ENCODE assay signal across 1 cellular context in the genomic region with DNA sequence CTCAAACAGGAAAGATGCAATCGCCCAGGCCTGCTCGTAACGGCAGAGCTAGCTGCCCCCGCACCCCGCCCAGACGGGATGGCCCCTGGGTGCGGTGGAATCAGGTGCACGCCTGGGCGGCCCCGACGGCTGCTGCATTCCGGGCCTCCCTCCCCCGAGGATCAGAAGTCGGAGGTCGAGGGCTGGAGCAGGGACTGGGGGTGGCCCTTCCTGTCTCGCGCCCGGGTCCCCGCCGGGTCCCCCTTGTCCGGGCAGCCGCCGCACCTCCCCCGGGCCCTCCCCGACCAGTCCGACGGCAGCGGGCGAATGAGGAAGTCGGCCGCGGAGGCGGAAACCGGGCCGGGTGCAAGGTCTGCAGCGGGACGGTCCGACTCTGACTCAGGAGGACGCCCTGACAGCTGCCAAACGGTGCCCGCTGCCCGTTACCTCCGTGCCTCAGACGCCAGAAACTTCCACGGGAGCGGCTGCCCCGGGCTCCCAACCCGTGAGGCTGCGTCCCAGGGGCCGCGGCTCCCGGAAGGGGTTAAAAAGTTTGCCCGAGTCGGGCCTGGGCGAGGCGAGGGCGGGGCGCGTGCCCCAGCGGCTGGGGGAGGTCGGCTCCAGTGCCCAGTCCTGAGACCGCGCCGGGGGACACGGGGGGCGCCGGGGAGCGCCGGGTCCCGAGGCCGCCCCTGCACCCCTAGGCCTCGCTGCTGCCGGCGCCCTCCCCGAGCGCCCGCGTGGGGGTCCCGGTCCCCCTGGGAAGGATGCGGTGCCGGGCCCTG.
TF ChIP-seq lines count a peak whose summit lies in the region.

No MANE protein-coding gene starts in this region.

TF ChIP-seq in HEK293, 187 proteins besides CTCF, POLR2A, EP300 and RAD21 (continued from another document and continues in another):
- TF ChIP-seq, protein P1, sequence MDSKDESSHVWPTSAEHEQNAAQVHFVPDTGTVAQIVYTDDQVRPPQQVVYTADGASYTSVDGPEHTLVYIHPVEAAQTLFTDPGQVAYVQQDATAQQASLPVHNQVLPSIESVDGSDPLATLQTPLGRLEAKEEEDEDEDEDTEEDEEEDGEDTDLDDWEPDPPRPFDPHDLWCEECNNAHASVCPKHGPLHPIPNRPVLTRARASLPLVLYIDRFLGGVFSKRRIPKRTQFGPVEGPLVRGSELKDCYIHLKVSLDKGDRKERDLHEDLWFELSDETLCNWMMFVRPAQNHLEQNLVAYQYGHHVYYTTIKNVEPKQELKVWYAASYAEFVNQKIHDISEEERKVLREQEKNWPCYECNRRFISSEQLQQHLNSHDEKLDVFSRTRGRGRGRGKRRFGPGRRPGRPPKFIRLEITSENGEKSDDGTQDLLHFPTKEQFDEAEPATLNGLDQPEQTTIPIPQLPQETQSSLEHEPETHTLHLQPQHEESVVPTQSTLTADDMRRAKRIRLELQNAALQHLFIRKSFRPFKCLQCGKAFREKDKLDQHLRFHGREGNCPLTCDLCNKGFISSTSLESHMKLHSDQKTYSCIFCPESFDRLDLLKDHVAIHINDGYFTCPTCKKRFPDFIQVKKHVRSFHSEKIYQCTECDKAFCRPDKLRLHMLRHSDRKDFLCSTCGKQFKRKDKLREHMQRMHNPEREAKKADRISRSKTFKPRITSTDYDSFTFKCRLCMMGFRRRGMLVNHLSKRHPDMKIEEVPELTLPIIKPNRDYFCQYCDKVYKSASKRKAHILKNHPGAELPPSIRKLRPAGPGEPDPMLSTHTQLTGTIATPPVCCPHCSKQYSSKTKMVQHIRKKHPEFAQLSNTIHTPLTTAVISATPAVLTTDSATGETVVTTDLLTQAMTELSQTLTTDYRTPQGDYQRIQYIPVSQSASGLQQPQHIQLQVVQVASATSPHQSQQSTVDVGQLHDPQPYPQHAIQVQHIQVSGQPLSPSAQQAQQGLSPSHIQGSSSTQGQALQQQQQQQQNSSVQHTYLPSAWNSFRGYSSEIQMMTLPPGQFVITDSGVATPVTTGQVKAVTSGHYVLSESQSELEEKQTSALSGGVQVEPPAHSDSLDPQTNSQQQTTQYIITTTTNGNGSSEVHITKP (tag by site-specific recombination; IDR thresholded peaks at IDR 0.05): 0 out of 2 replicates have a peak, but pooled peaks have one; percentile 46
- TF ChIP-seq ZBTB44 (tag by site-specific recombination; IDR thresholded peaks at IDR 0.05): no peak
- no peak for TF ChIP-seq AEBP2 (tag by site-specific recombination; IDR thresholded peaks at IDR 0.05; ENCODE audit: borderline replicate concordance)
- peak; percentile 80; the same call in 1 of the 2 replicates for TF ChIP-seq KLF8 (tag by site-specific recombination; IDR thresholded peaks at IDR 0.05)
- peak; percentile 50 for TF ChIP-seq SP3 (tag by site-specific recombination; IDR thresholded peaks at IDR 0.05)
- peak; percentile 100 for TF ChIP-seq ZNF777 (tag by site-specific recombination; IDR thresholded peaks at IDR 0.05; ENCODE audit: borderline replicate concordance)
- TF ChIP-seq, protein P2, sequence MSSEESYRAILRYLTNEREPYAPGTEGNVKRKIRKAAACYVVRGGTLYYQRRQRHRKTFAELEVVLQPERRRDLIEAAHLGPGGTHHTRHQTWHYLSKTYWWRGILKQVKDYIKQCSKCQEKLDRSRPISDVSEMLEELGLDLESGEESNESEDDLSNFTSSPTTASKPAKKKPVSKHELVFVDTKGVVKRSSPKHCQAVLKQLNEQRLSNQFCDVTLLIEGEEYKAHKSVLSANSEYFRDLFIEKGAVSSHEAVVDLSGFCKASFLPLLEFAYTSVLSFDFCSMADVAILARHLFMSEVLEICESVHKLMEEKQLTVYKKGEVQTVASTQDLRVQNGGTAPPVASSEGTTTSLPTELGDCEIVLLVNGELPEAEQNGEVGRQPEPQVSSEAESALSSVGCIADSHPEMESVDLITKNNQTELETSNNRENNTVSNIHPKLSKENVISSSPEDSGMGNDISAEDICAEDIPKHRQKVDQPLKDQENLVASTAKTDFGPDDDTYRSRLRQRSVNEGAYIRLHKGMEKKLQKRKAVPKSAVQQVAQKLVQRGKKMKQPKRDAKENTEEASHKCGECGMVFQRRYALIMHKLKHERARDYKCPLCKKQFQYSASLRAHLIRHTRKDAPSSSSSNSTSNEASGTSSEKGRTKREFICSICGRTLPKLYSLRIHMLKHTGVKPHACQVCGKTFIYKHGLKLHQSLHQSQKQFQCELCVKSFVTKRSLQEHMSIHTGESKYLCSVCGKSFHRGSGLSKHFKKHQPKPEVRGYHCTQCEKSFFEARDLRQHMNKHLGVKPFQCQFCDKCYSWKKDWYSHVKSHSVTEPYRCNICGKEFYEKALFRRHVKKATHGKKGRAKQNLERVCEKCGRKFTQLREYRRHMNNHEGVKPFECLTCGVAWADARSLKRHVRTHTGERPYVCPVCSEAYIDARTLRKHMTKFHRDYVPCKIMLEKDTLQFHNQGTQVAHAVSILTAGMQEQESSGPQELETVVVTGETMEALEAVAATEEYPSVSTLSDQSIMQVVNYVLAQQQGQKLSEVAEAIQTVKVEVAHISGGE (tag by site-specific recombination; conservative IDR thresholded peaks at IDR 0.05; ENCODE audit: low read depth): peak; percentile 80
- TF ChIP-seq ZNF501 (tag by site-specific recombination; IDR thresholded peaks at IDR 0.05): no peak
- TF ChIP-seq PRDM6 (tag by site-specific recombination; IDR thresholded peaks at IDR 0.05): no peak
- TF ChIP-seq ZNF223 (tag by site-specific recombination; IDR thresholded peaks at IDR 0.05): no peak; the same call in 1 of the 2 replicates
- TF ChIP-seq MYNN (tag by site-specific recombination; IDR thresholded peaks at IDR 0.05; ENCODE audit: borderline replicate concordance): no peak
- peak; percentile 82 for TF ChIP-seq GLIS2 (tag by site-specific recombination; IDR thresholded peaks at IDR 0.05)
- TF ChIP-seq, protein P3, sequence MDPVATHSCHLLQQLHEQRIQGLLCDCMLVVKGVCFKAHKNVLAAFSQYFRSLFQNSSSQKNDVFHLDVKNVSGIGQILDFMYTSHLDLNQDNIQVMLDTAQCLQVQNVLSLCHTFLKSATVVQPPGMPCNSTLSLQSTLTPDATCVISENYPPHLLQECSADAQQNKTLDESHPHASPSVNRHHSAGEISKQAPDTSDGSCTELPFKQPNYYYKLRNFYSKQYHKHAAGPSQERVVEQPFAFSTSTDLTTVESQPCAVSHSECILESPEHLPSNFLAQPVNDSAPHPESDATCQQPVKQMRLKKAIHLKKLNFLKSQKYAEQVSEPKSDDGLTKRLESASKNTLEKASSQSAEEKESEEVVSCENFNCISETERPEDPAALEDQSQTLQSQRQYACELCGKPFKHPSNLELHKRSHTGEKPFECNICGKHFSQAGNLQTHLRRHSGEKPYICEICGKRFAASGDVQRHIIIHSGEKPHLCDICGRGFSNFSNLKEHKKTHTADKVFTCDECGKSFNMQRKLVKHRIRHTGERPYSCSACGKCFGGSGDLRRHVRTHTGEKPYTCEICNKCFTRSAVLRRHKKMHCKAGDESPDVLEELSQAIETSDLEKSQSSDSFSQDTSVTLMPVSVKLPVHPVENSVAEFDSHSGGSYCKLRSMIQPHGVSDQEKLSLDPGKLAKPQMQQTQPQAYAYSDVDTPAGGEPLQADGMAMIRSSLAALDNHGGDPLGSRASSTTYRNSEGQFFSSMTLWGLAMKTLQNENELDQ (tag by site-specific recombination; IDR thresholded peaks at IDR 0.05; ENCODE audit: low read depth): no peak
- TF ChIP-seq ZNF211 (tag by site-specific recombination; IDR thresholded peaks at IDR 0.05; ENCODE audit: low read depth): no peak
- no peak for TF ChIP-seq ZNF175 (tag by site-specific recombination; IDR thresholded peaks at IDR 0.05)
- peak; percentile 45; the same call in 1 of the 2 replicates for TF ChIP-seq ZEB2 (tag by site-specific recombination; IDR thresholded peaks at IDR 0.05)
- no peak for TF ChIP-seq YY2 (tag by site-specific recombination; IDR thresholded peaks at IDR 0.05)
- TF ChIP-seq, protein P4, sequence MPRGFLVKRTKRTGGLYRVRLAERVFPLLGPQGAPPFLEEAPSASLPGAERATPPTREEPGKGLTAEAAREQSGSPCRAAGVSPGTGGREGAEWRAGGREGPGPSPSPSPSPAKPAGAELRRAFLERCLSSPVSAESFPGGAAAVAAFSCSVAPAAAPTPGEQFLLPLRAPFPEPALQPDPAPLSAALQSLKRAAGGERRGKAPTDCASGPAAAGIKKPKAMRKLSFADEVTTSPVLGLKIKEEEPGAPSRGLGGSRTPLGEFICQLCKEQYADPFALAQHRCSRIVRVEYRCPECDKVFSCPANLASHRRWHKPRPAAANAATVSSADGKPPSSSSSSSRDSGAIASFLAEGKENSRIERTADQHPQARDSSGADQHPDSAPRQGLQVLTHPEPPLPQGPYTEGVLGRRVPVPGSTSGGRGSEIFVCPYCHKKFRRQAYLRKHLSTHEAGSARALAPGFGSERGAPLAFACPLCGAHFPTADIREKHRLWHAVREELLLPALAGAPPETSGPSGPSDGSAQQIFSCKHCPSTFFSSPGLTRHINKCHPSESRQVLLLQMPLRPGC (tag by site-specific recombination; IDR thresholded peaks at IDR 0.05): no peak
- peak; percentile 84 for TF ChIP-seq PATZ1 (tag by site-specific recombination; IDR thresholded peaks at IDR 0.05)
- peak; percentile 45; the same call in 1 of the 2 replicates for TF ChIP-seq ZBTB48 (tag by site-specific recombination; IDR thresholded peaks at IDR 0.05)
- no peak for TF ChIP-seq FEZF1 (tag by site-specific recombination; IDR thresholded peaks at IDR 0.05)
- TF ChIP-seq ZNF785 (tag by site-specific recombination; IDR thresholded peaks at IDR 0.05): no peak
- no peak for TF ChIP-seq ZNF350 (tag by site-specific recombination; IDR thresholded peaks at IDR 0.05)
- TF ChIP-seq ZNF658 (tag by site-specific recombination; IDR thresholded peaks at IDR 0.05): no peak
- TF ChIP-seq ZNF132 (tag by site-specific recombination; IDR thresholded peaks at IDR 0.05; ENCODE audit: borderline replicate concordance): no peak
- TF ChIP-seq ZNF555 (tag by site-specific recombination; conservative IDR thresholded peaks at IDR 0.05): no peak
- no peak for TF ChIP-seq ZNF157 (tag by site-specific recombination; IDR thresholded peaks at IDR 0.05)
- TF ChIP-seq KLF9 (tag by site-specific recombination; IDR thresholded peaks at IDR 0.05; ENCODE audit: low read depth): peak; percentile 59
- TF ChIP-seq ZNF341 (tag by site-specific recombination; IDR thresholded peaks at IDR 0.05; ENCODE audit: low read depth): peak; percentile 84
- no peak for TF ChIP-seq ZNF660 (tag by site-specific recombination; IDR thresholded peaks at IDR 0.05)
- TF ChIP-seq ZNF701 (tag by site-specific recombination; IDR thresholded peaks at IDR 0.05): no peak
- TF ChIP-seq SALL2 (tag by site-specific recombination; IDR thresholded peaks at IDR 0.05; ENCODE audit: borderline replicate concordance): no peak
- no peak for TF ChIP-seq ZNF302 (tag by site-specific recombination; IDR thresholded peaks at IDR 0.05; ENCODE audit: low read depth)
